In the genomic region with DNA sequence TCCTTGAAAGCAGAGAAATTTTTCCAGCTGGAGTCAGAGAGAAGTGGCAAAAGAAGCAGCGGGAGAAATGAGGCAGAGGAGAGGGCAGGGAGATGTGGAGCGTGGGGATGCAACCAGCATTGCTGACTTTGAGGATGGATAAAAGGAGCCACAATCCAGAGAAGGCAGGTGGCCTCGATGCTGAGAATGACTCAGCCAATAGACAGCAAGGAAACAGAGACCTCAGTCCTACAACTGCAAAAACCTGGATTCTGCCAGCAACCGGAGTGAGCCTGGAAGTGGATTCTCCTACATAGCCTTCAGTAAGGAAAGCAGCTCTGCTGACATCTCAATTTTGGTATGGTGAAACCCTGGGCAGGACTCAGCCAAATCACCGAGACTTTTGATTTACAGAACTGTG, we compare ENCODE assay signal across 15 cellular contexts.
DNase-seq lines count a peak whose midpoint lies in the region; ATAC-seq and TF ChIP-seq lines count a peak whose summit lies in the region.
"Had no signal": no experiment of that assay in that cellular context is flagged by ENCODE, and none has a peak within 500 bp of the region (broad histone marks: within the 10 kb centered on the region; RNA-seq: fewer than 3 reads in every experiment).

No MANE protein-coding gene starts in this region.

- H4K20me1 ChIP-seq in SK-N-SH (ENCODE audit: insufficient read depth) (no peaks in the 10 kb centered on the region), PC-3 (ENCODE audit: low read length) (no peaks in the 10 kb centered on the region)

- H2AFZ ChIP-seq in SK-N-SH (ENCODE audit: low read depth) (no peak overlapping the region), PC-3 (ENCODE audit: low read length) (no peak overlapping the region)

- no peaks in the 10 kb centered on the region for H3K79me2 ChIP-seq in SK-N-SH (ENCODE audit: insufficient read depth)
- no peaks in the 10 kb centered on the region for H3K79me2 ChIP-seq in PC-3 (ENCODE audit: low read length)

- H3K36me3 ChIP-seq in SK-N-SH (replicated peaks in 1 of 2; ENCODE audit: control insufficient read depth in 1 of 2, insufficient read depth in 2 of 2, low read length in 1 of 2): no peaks in the 10 kb centered on the region
- H3K36me3 ChIP-seq in PC-3 (ENCODE audit: low read depth, low read length): no peaks in the 10 kb centered on the region
- H3K36me3 ChIP-seq in endodermal cell (ENCODE audit: control insufficient read depth, insufficient read depth, low read length): no peaks in the 10 kb centered on the region
- H3K36me3 ChIP-seq: SJCRH30 had no signal

- TF ChIP-seq EP300 in SK-N-SH (IDR thresholded peaks at IDR 0.05; ENCODE audit: borderline replicate concordance in 1 of 2, low read depth in 1 of 2, low read length in 1 of 2): no peak

- H3K27ac Mint-ChIP-seq in endodermal cell: no peak overlapping the region

- no peak for DNase-seq in SK-N-SH
- DNase-seq in PC-3: peak; percentile 18
- peak; percentile 64 for DNase-seq in endodermal cell
- DNase-seq in GM19240 (ENCODE audit: insufficient read length, low spot score): no peak
- DNase-seq in left lobe of liver (ENCODE audit: low spot score): no peak
- DNase-seq: KG1; NCI-H1092; NCI-H1694; NCI-H2171 treated with DMSO at 0.1 percent for 48 hours; NK-92 treated with Interleukin-12 subunit alpha and Interleukin-12 subunit beta, amount 100 ng/mL, for 24 hours; OCI-M1; SJCRH30 had no signal

- CTCF ChIA-PET in SK-N-SH (lab: Yijun Ruan, JAX) (interaction anchor here (0.8 to 0.9 kb wide), 2 partner anchors 21 to 45 kb away, joined by 3 read pairs; no protein-coding TSS in a partner anchor), PC-3 (lab: Charles Lee) (no interaction called here)

- H3F3A ChIP-seq in SK-N-SH (replicated peaks; ENCODE audit: insufficient read depth) (no peaks in the 10 kb centered on the region), PC-3 (ENCODE audit: low read length, unreplicated experiment) (no peaks in the 10 kb centered on the region)

- TF ChIP-seq RAD21 in SK-N-SH (IDR thresholded peaks at IDR 0.05; ENCODE audit: low read length): no peak

- H3K4me1 ChIP-seq in SK-N-SH (ENCODE audit: control insufficient read depth in 1 of 2, insufficient read depth in 2 of 2, low read depth in 1 of 2, low read length in 1 of 2) (peaks cover 0 to 5% of the 10 kb centered on the region in 2 experiments; a peak in 1 of 4 replicates), PC-3 (ENCODE audit: insufficient read depth, low read length) (peaks cover 13% of the 10 kb centered on the region), endodermal cell (ENCODE audit: control insufficient read depth, insufficient read depth, low read length) (no peaks in the 10 kb centered on the region)
- H3K4me1 ChIP-seq: SJCRH30 had no signal

- H3K9me3 ChIP-seq in SK-N-SH: no peaks in the 10 kb centered on the region
- no peaks in the 10 kb centered on the region for H3K9me3 ChIP-seq in PC-3 (ENCODE audit: low read length)
- H3K9me3 ChIP-seq in endodermal cell (ENCODE audit: control insufficient read depth, low read length): no peaks in the 10 kb centered on the region
- H3K9me3 ChIP-seq: SJCRH30 had no signal

- H3K27ac ChIP-seq in SK-N-SH (ENCODE audit: low read depth in 2 of 2, low read length in 1 of 2): no peak overlapping the region
- H3K27ac ChIP-seq in PC-3 (ENCODE audit: low read length): no peak overlapping the region
- no peak overlapping the region for H3K27ac ChIP-seq in endodermal cell (ENCODE audit: low read depth, low read length)
- H3K27ac ChIP-seq: RWPE1, SJCRH30 had no signal

- intact Hi-C loops in PC-3 (cut with micrococcal nuclease): no loop called here

- H3K9me3 Mint-ChIP-seq in endodermal cell: no peaks in the 10 kb centered on the region

- peaks cover 10% of the 10 kb centered on the region for H3K4me1 Mint-ChIP-seq in endodermal cell

- no peak overlapping the region for H3K4me2 ChIP-seq in SK-N-SH
- no peak overlapping the region for H3K4me2 ChIP-seq in PC-3 (ENCODE audit: low read length)

- H3K9me2 ChIP-seq in SK-N-SH (no peaks in the 10 kb centered on the region), PC-3 (replicated peaks; ENCODE audit: low read length) (0 out of 2 replicates have a peak, but pooled peaks cover 3% of the 10 kb centered on the region)

- ATAC-seq in SK-N-SH treated with all-trans-retinoic acid at 6 μM for 48 hours (peak; percentile 26; the same call in 1 of the 3 replicates), PC-3 (no peak), HG02840 (IDR thresholded peaks at IDR 0.05; ENCODE audit: low FRiP score, unreplicated experiment) (no peak), left lobe of liver (no peak)

- no TSS peak for BruUV-seq in PC-3 (replicated peaks; lab: Mats Ljungman, UMichigan)

- WGBS in SK-N-SH (ENCODE audit: low lambda C conversion rate): 58% methylated on average over 4 of the region's 5 CpGs
- 83 to 87% methylated on average over 3 to 5 of the region's 5 CpGs for WGBS in endodermal cell (ENCODE audit: insufficient coverage in 1 of 2, insufficient read length in 1 of 2), 2 experiments

- H3K4me3 ChIP-seq in SK-N-SH (ENCODE audit: low read depth in 2 of 2, low read length in 1 of 2): no peak overlapping the region
- no peak overlapping the region for H3K4me3 ChIP-seq in PC-3 (ENCODE audit: low read length)
- no peak overlapping the region for H3K4me3 ChIP-seq in endodermal cell (ENCODE audit: low read length)
- H3K4me3 ChIP-seq: SJCRH30 had no signal

- H3K9ac ChIP-seq in SK-N-SH: no peak overlapping the region
- H3K9ac ChIP-seq in PC-3 (ENCODE audit: low read length): no peak overlapping the region
- H3K9ac ChIP-seq in endodermal cell (ENCODE audit: extremely low read depth, low read length, poor library complexity, severe bottlenecking): no peak overlapping the region

- no peaks in the 10 kb centered on the region for H3K27me3 ChIP-seq in SK-N-SH (ENCODE audit: insufficient read depth)
- H3K27me3 ChIP-seq in PC-3 (ENCODE audit: low read length): no peaks in the 10 kb centered on the region
- H3K27me3 ChIP-seq in endodermal cell (ENCODE audit: control insufficient read depth, insufficient read depth, low read length, poor library complexity, severe bottlenecking): no peaks in the 10 kb centered on the region
- H3K27me3 ChIP-seq: SJCRH30 had no signal

- POLR2A ChIA-PET in SK-N-SH (lab: Yijun Ruan, JAX) (no interaction called here), PC-3 (lab: Charles Lee; ENCODE audit: unreplicated experiment) (no interaction called here)

- TF ChIP-seq CTCF in SK-N-SH (IDR thresholded peaks at IDR 0.05): no peak
- TF ChIP-seq CTCF in PC-3 (conservative IDR thresholded peaks at IDR 0.05; ENCODE audit: low read depth, low read length): no peak
- TF ChIP-seq CTCF in endodermal cell (conservative IDR thresholded peaks at IDR 0.05): no peak

- H3K4me3 Mint-ChIP-seq in endodermal cell: no peak overlapping the region

- no peaks in the 10 kb centered on the region for H3K36me3 Mint-ChIP-seq in endodermal cell (ENCODE audit: low read depth)

- peaks cover 2% of the 10 kb centered on the region for H3K27me3 Mint-ChIP-seq in endodermal cell (ENCODE audit: insufficient read depth)

TF ChIP-seq in SK-N-SH treated with all-trans-retinoic acid at 6 μM for 48 hours, 23 proteins besides CTCF, POLR2A, EP300 and RAD21 (continues in another document):
- TF ChIP-seq ESRRG (CRISPR knock-in tag; IDR thresholded peaks at IDR 0.05): no peak
- TF ChIP-seq TOX (CRISPR knock-in tag; IDR thresholded peaks at IDR 0.05; ENCODE audit: borderline replicate concordance): no peak
- no peak for TF ChIP-seq TCF4 (CRISPR knock-in tag; IDR thresholded peaks at IDR 0.05; ENCODE audit: borderline replicate concordance)
- TF ChIP-seq ZNF70 (CRISPR knock-in tag; IDR thresholded peaks at IDR 0.05): no peak
- no peak for TF ChIP-seq ZFP30 (CRISPR knock-in tag; IDR thresholded peaks at IDR 0.05)
- no peak for TF ChIP-seq ISL1 (CRISPR knock-in tag; IDR thresholded peaks at IDR 0.05)
- TF ChIP-seq ARNTL (CRISPR knock-in tag; IDR thresholded peaks at IDR 0.05; ENCODE audit: borderline replicate concordance, low read depth): no peak
- TF ChIP-seq, protein P1, sequence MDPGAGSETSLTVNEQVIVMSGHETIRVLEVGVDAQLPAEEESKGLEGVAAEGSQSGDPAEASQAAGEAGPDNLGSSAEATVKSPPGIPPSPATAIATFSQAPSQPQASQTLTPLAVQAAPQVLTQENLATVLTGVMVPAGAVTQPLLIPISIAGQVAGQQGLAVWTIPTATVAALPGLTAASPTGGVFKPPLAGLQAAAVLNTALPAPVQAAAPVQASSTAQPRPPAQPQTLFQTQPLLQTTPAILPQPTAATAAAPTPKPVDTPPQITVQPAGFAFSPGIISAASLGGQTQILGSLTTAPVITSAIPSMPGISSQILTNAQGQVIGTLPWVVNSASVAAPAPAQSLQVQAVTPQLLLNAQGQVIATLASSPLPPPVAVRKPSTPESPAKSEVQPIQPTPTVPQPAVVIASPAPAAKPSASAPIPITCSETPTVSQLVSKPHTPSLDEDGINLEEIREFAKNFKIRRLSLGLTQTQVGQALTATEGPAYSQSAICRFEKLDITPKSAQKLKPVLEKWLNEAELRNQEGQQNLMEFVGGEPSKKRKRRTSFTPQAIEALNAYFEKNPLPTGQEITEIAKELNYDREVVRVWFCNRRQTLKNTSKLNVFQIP (CRISPR knock-in tag; IDR thresholded peaks at IDR 0.05; ENCODE audit: borderline replicate concordance, low read depth): no peak

TF ChIP-seq in SK-N-SH, 30 proteins besides CTCF, POLR2A, EP300 and RAD21:
- TF ChIP-seq TAF1 (IDR thresholded peaks at IDR 0.05; ENCODE audit: borderline replicate concordance, low read depth, low read length) (no peak), TEAD4 (IDR thresholded peaks at IDR 0.05; ENCODE audit: borderline replicate concordance, insufficient read depth) (no peak), GATA2 (CRISPR knock-in tag; IDR thresholded peaks at IDR 0.05) (no peak)

Comparison
In these comparisons a context has a peak if more than half of its experiments do, and no peak if none do; other contexts are left out.
1. DNase-seq: peak in PC-3 (single experiment) and endodermal cell (single experiment); none in SK-N-SH (single experiment), GM19240 (single experiment) and left lobe of liver (single experiment).